11 cellular contexts compared by ENCODE assay signal in genomic region chr17:40352779-40353394, GRCh38. TPM values are rescaled to one million over a fixed set of nuclear protein-coding genes. Genes with fewer than 3 reads are reported as not detected.
DNase-seq lines count a peak whose midpoint lies in the region; ATAC-seq and TF ChIP-seq lines count a peak whose summit lies in the region.
"Had no signal": no experiment of that assay in that cellular context is flagged by ENCODE, and none has a peak within 500 bp of the region (broad histone marks: within the 10 kb centered on the region; RNA-seq: fewer than 3 reads in every experiment).

No MANE protein-coding gene starts in this region.

- H3K9me3 Mint-ChIP-seq in activated CD4-positive, alpha-beta memory T cell treated with anti-CD3 and anti-CD28 coated beads for 36 hours = no peaks in the 10 kb centered on the region

- DNase-seq in Karpas-422 (no peak), lower lobe of right lung (no peak), germinal center (ENCODE audit: low spot score) (no peak), superior temporal gyrus (ENCODE audit: extremely low spot score) (no peak), A172 (ENCODE audit: low spot score) (no peak), kidney tubule cell (ENCODE audit: low spot score) (no peak)
- peak; percentile 23 for DNase-seq in activated CD4-positive, alpha-beta memory T cell treated with anti-CD3 and anti-CD28 coated beads for 36 hours
- DNase-seq: activated CD4-positive, alpha-beta T cell treated with anti-CD3 and anti-CD28 coated beads for 48 hours; effector CD4-positive, alpha-beta T cell had no signal

- H3K27ac Mint-ChIP-seq in activated CD4-positive, alpha-beta memory T cell treated with anti-CD3 and anti-CD28 coated beads for 36 hours = peak overlapping the region; percentile 33

- H3K4me2 ChIP-seq in BLaER1 treated with 17β-estradiol and CSF1 and Interleukin-3, amounts not matched to agents 10 nM and 100 nM = peak overlapping the region; percentile 68 to 100 (median 99)
- H3K4me2 ChIP-seq in Karpas-422 (ENCODE audit: low read depth, low read length, poor library complexity, severe bottlenecking) = no peak overlapping the region

- peak overlapping the region in 8 of 11 experiments; percentile 7 to 72 (median 51); a peak in 12 of 22 replicates for H3K27ac ChIP-seq in BLaER1 treated with 17β-estradiol and CSF1 and Interleukin-3, amounts not matched to agents 10 nM and 100 nM
- H3K27ac ChIP-seq in Karpas-422 (ENCODE audit: low read length) (peak overlapping the region; percentile 42), lower lobe of right lung (peak overlapping the region; percentile 53)

- intact Hi-C loops in activated CD4-positive, alpha-beta memory T cell treated with anti-CD3 and anti-CD28 coated beads for 36 hours (cut with micrococcal nuclease) = no loop called here
- intact Hi-C loops in lower lobe of right lung (cut with DNase I) = no loop called here

- H3K36me3 Mint-ChIP-seq in activated CD4-positive, alpha-beta memory T cell treated with anti-CD3 and anti-CD28 coated beads for 36 hours = peaks cover 21% of the 10 kb centered on the region

- no peaks in the 10 kb centered on the region for H3K79me2 ChIP-seq in Karpas-422 (ENCODE audit: low read length)

- H3K9me3 ChIP-seq in BLaER1 treated with 17β-estradiol and CSF1 and Interleukin-3, amounts not matched to agents 10 nM and 100 nM (replicated peaks in 1 of 11) = no peaks in the 10 kb centered on the region
- H3K9me3 ChIP-seq in Karpas-422 (ENCODE audit: low read length) = no peaks in the 10 kb centered on the region
- H3K9me3 ChIP-seq in lower lobe of right lung = no peaks in the 10 kb centered on the region

- peak; percentile 7 to 21 for ATAC-seq in lower lobe of right lung
- ATAC-seq: Right ventricle myocardium inferior had no signal

- POLR2A ChIA-PET in activated CD4-positive, alpha-beta memory T cell treated with anti-CD3 and anti-CD28 coated beads for 36 hours (lab: Charles Lee) = no interaction called here

- CTCF ChIA-PET in activated CD4-positive, alpha-beta memory T cell treated with anti-CD3 and anti-CD28 coated beads for 36 hours (lab: Charles Lee) = interaction anchor here (1.3 to 9.9 kb wide), 6 partner anchors 16 to 184 kb away, joined by 3 to 241 read pairs (median 15); partner anchors contain the start of gene RARA

- H3K36me3 ChIP-seq in BLaER1 treated with 17β-estradiol and CSF1 and Interleukin-3, amounts not matched to agents 10 nM and 100 nM = peaks cover 37 to 87% (median 58%) of the 10 kb centered on the region in 11 experiments
- peaks cover 5% of the 10 kb centered on the region; the same call in 1 of the 2 replicates for H3K36me3 ChIP-seq in Karpas-422 (ENCODE audit: insufficient read depth, low read length)
- peaks cover 89% of the 10 kb centered on the region for H3K36me3 ChIP-seq in lower lobe of right lung

- no peaks in the 10 kb centered on the region for H3K27me3 ChIP-seq in BLaER1 treated with 17β-estradiol and CSF1 and Interleukin-3, amounts not matched to agents 10 nM and 100 nM
- H3K27me3 ChIP-seq in Karpas-422 (ENCODE audit: low read length) (no peaks in the 10 kb centered on the region), lower lobe of right lung (ENCODE audit: low read depth) (no peaks in the 10 kb centered on the region)

- no peaks in the 10 kb centered on the region for H3K27me3 Mint-ChIP-seq in activated CD4-positive, alpha-beta memory T cell treated with anti-CD3 and anti-CD28 coated beads for 36 hours

- H4K20me1 ChIP-seq in BLaER1 treated with 17β-estradiol and CSF1 and Interleukin-3, amounts not matched to agents 10 nM and 100 nM = peaks cover 24 to 89% (median 48%) of the 10 kb centered on the region in 11 experiments; a peak in 15 of 22 replicates
- no peaks in the 10 kb centered on the region for H4K20me1 ChIP-seq in Karpas-422 (ENCODE audit: insufficient read depth, low read depth, low read length)

- no peaks in the 10 kb centered on the region for H3K9me2 ChIP-seq in Karpas-422 (replicated peaks; ENCODE audit: insufficient read depth, low read length)

- H3K4me1 ChIP-seq in BLaER1 treated with 17β-estradiol and CSF1 and Interleukin-3, amounts not matched to agents 10 nM and 100 nM = peaks cover 60 to 80% (median 70%) of the 10 kb centered on the region in 10 experiments
- H3K4me1 ChIP-seq in Karpas-422 (ENCODE audit: low read length) = peaks cover 13% of the 10 kb centered on the region
- H3K4me1 ChIP-seq in lower lobe of right lung = peaks cover 74% of the 10 kb centered on the region

- TF ChIP-seq CTCF in lower lobe of right lung (IDR thresholded peaks at IDR 0.05) = no peak

- H3K4me3 ChIP-seq in BLaER1 treated with 17β-estradiol and CSF1 and Interleukin-3, amounts not matched to agents 10 nM and 100 nM = peak overlapping the region in 5 of 10 experiments; percentile 8 to 35 (median 15); a peak in 5 of 20 replicates
- H3K4me3 ChIP-seq in Karpas-422 (ENCODE audit: low read length) (no peak overlapping the region), lower lobe of right lung (no peak overlapping the region)

- H3K4me1 Mint-ChIP-seq in activated CD4-positive, alpha-beta memory T cell treated with anti-CD3 and anti-CD28 coated beads for 36 hours (ENCODE audit: low read depth) = peaks cover 14% of the 10 kb centered on the region

- peak overlapping the region in 8 of 11 experiments; percentile 37 to 72 (median 60); a peak in 12 of 22 replicates for H3K9ac ChIP-seq in BLaER1 treated with 17β-estradiol and CSF1 and Interleukin-3, amounts not matched to agents 10 nM and 100 nM
- no peak overlapping the region for H3K9ac ChIP-seq in Karpas-422 (ENCODE audit: low read length)

- H3K4me3 Mint-ChIP-seq in activated CD4-positive, alpha-beta memory T cell treated with anti-CD3 and anti-CD28 coated beads for 36 hours = no peak overlapping the region

- H2AFZ ChIP-seq in Karpas-422 (ENCODE audit: low read length) = no peak overlapping the region

RNA-seq across cellular contexts. Expression of gene GJD3, which starts 11.7 kb away (rescaled TPM):
- not detected in 2 replicates for total RNA-seq in Karpas-422 (2014; rRNA removed; shearing (Covaris generic); ENCODE audit: low replicate concordance)
- total RNA-seq in activated CD4-positive, alpha-beta memory T cell treated with anti-CD3 and anti-CD28 coated beads for 36 hours = under 1 TPM in 1 of 2 experiments, not detected in 1; 0.27 TPM
- 3.1 TPM for total RNA-seq in lower lobe of right lung
- not detected in 2 replicates for total RNA-seq in A172 (2014; rRNA removed; shearing (Covaris generic))

RNA-seq across cellular contexts. Expression of gene RARA, which starts 43.9 kb away (rescaled TPM):
- 21.8 and 22.3 TPM in 2 replicates for total RNA-seq in Karpas-422 (2014; rRNA removed; shearing (Covaris generic); ENCODE audit: low replicate concordance)
- total RNA-seq in activated CD4-positive, alpha-beta memory T cell treated with anti-CD3 and anti-CD28 coated beads for 36 hours = 10 to 100 TPM; 31.2 TPM
- total RNA-seq in lower lobe of right lung = 82.6 TPM
- 13.7 and 33.2 TPM in 2 replicates for total RNA-seq in A172 (2014; rRNA removed; shearing (Covaris generic))
